8 cellular contexts compared by ENCODE assay signal in genomic region chr9:89330513-89330912, GRCh38.
"Had no signal": no experiment of that assay in that cellular context is flagged by ENCODE, and none has a peak within 500 bp of the region (broad histone marks: within the 10 kb centered on the region; RNA-seq: fewer than 3 reads in every experiment).

No MANE protein-coding gene starts in this region.

- H3K9me3 Mint-ChIP-seq: HFFc6, IgD-negative memory B cell had no signal

- H3K4me1 ChIP-seq: HAP-1 had no signal

- H3K4me3 Mint-ChIP-seq: HFFc6, IgD-negative memory B cell had no signal

- H3K9me3 ChIP-seq: HAP-1 had no signal

- H3K4me3 ChIP-seq: GM23248, HAP-1 had no signal

- ATAC-seq: HCT116 had no signal

- H3K27me3 Mint-ChIP-seq: IgD-negative memory B cell had no signal

- DNase-seq: GM23248, GOT3, H7, HFFc6, KBM-7 had no signal

- H3K27ac ChIP-seq: GM23248 had no signal

- H3K27ac Mint-ChIP-seq: HFFc6, IgD-negative memory B cell had no signal
